ENCODE assay signal across 30 cellular contexts in the genomic region with DNA sequence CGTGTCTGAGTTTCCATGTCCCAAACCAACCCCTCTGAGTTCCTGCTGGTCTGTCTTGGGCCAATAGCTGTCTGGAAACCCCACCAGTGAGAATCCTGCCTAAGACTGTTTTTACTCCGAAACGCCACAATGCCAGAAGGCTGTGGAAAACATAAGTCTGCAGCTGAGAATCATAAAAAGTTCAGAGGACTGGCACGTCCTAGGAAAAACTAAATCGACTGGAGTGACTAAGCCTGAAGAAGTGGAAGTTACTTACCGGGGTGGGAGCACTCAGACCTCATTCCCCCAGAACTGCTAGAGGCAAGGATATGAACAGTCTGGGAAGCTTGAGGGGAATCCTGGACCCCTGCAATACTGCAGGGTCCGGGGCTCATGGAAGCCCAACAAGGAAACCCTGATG. TPM values are rescaled to one million over a fixed set of nuclear protein-coding genes. Genes with fewer than 3 reads are reported as not detected.
A peak's percentile ranks its signal among the peaks of the same experiment; 100 is the strongest.
DNase-seq lines count a peak whose midpoint lies in the region; ATAC-seq and TF ChIP-seq lines count a peak whose summit lies in the region.
"Had no signal": no experiment of that assay in that cellular context is flagged by ENCODE, and none has a peak within 500 bp of the region (broad histone marks: within the 10 kb centered on the region; RNA-seq: fewer than 3 reads in every experiment).

No MANE protein-coding gene starts in this region.

- intact Hi-C loops in ascending aorta (cut with DNase I): loop anchor here (1.0 kb wide), 1 partner anchor 9 kb away; no protein-coding TSS in a partner anchor
- intact Hi-C loops in Caco-2 (cut with micrococcal nuclease; ENCODE audit: unreplicated experiment): no loop called here

- H3K4me3 ChIP-seq in ascending aorta (no peak overlapping the region), osteoblast (ENCODE audit: insufficient read depth, low read length) (no peak overlapping the region), thoracic aorta (no peak overlapping the region), Caco-2 (ENCODE audit: low read depth, low read length) (no peak overlapping the region)
- H3K4me3 ChIP-seq: A549, cardiac muscle cell, coronary artery had no signal

- no peak overlapping the region for H3K4me2 ChIP-seq in osteoblast (ENCODE audit: insufficient read depth, low read length)
- H3K4me2 ChIP-seq: A549 had no signal

- H3K4me1 ChIP-seq in ascending aorta (peaks cover 7 to 21% of the 10 kb centered on the region in 2 donors), osteoblast (ENCODE audit: insufficient read depth, low read length) (peaks cover 10% of the 10 kb centered on the region), thoracic aorta (ENCODE audit: control insufficient read depth in 1 of 2, low read depth in 2 of 2) (peaks cover 0 to 27% of the 10 kb centered on the region in 2 donors), Caco-2 (peaks cover 19% of the 10 kb centered on the region)
- H3K4me1 ChIP-seq: BE2C had no signal

- DNase-seq in AG20443 (ENCODE audit: low spot score) (peak; percentile 42), ascending aorta (ENCODE audit: low spot score in 2 of 2) (no peak), osteoblast (ENCODE audit: insufficient read length, low spot score, missing footprints) (peak; percentile 69), thoracic aorta (ENCODE audit: low spot score) (no peak), NCI-H69 (lab: John Stamatoyannopoulos, UW) (no peak), Caco-2 (no peak)
- DNase-seq: activated CD8-positive, alpha-beta memory T cell treated with anti-CD3 and anti-CD28 coated beads, Interleukin-2, amount 50 U/mL, for 48 hours; activated CD8-positive, alpha-beta T cell treated with anti-CD3 and anti-CD28 coated beads for 36 hours; anterior cingulate cortex; BE2C; CD8-positive, alpha-beta memory T cell; effector CD8-positive, alpha-beta T cell; head of caudate nucleus; KG1; NCI-H1105; NCI-H2029 treated with DMSO at 0.1 percent for 48 hours; NCI-H2227 treated with DMSO at 0.1 percent for 48 hours; right cardiac atrium; Right ventricle myocardium superior; stimulated activated CD4-positive, alpha-beta T cell treated with anti-CD3 and anti-CD28 coated beads, Interleukin-4, amount 100 ng/mL, for 24 hours; substantia nigra had no signal

- H3K79me2 ChIP-seq in osteoblast (ENCODE audit: insufficient read depth, low read length): no peaks in the 10 kb centered on the region

- H3K36me3 ChIP-seq in ascending aorta: no peaks in the 10 kb centered on the region
- H3K36me3 ChIP-seq in osteoblast (ENCODE audit: insufficient read depth, low read length): no peaks in the 10 kb centered on the region
- H3K36me3 ChIP-seq in thoracic aorta: no peaks in the 10 kb centered on the region
- no peaks in the 10 kb centered on the region for H3K36me3 ChIP-seq in Caco-2 (ENCODE audit: control insufficient read depth, insufficient read depth, low read length)
- H3K36me3 ChIP-seq: BE2C, cardiac muscle cell had no signal

- no peak overlapping the region for H3K4me3 Mint-ChIP-seq in Caco-2 (ENCODE audit: unreplicated experiment)
- H3K4me3 Mint-ChIP-seq: activated CD8-positive, alpha-beta T cell treated with anti-CD3 and anti-CD28 coated beads for 36 hours; CD8-positive, alpha-beta memory T cell had no signal

- H3K27ac ChIP-seq in ascending aorta (peak overlapping the region; percentile 79 to 89), osteoblast (ENCODE audit: low read depth, low read length) (no peak overlapping the region), thoracic aorta (peak overlapping the region; percentile 46 to 83)
- H3K27ac ChIP-seq: cardiac muscle cell, HL-60 had no signal

- H3K9me3 ChIP-seq in ascending aorta (no peaks in the 10 kb centered on the region), osteoblast (ENCODE audit: low read depth, low read length) (no peaks in the 10 kb centered on the region), thoracic aorta (no peaks in the 10 kb centered on the region), Caco-2 (no peaks in the 10 kb centered on the region)
- H3K9me3 ChIP-seq: A549, BE2C had no signal

- H3K36me3 Mint-ChIP-seq in Caco-2 (ENCODE audit: insufficient read depth, unreplicated experiment): no peaks in the 10 kb centered on the region
- H3K36me3 Mint-ChIP-seq: activated naive CD4-positive, alpha-beta T cell treated with anti-CD3 and anti-CD28 coated beads, Interleukin-2, amount 50 U/mL, for 72 hours; CD8-positive, alpha-beta memory T cell had no signal

- H3K27me3 ChIP-seq in ascending aorta (no peaks in the 10 kb centered on the region), osteoblast (ENCODE audit: insufficient read depth, low read length) (no peaks in the 10 kb centered on the region), thoracic aorta (replicated peaks; ENCODE audit: insufficient read depth) (no peaks in the 10 kb centered on the region), Caco-2 (replicated peaks; ENCODE audit: control insufficient read depth, insufficient read depth, low read length) (no peaks in the 10 kb centered on the region)
- H3K27me3 ChIP-seq: BE2C, cardiac muscle cell had no signal

- no peak for TF ChIP-seq CTCF in ascending aorta (IDR thresholded peaks at IDR 0.05)
- TF ChIP-seq CTCF in osteoblast (IDR thresholded peaks at IDR 0.05; ENCODE audit: extremely low read depth, low read depth, low read length): no peak
- TF ChIP-seq CTCF in thoracic aorta (IDR thresholded peaks at IDR 0.05): no peak
- no peak for TF ChIP-seq CTCF in Caco-2 (IDR thresholded peaks at IDR 0.05; ENCODE audit: insufficient read depth in 1 of 2, low read depth in 1 of 2, low read length in 1 of 2, severe bottlenecking in 1 of 2, unreplicated experiment in 1 of 2)

- BruUV-seq in Caco-2 (replicated peaks; lab: Mats Ljungman, UMichigan): no TSS peak

- CTCF ChIA-PET in Caco-2 (lab: Charles Lee): interaction anchor here (1.1 kb wide), 1 partner anchor 111 kb away, joined by 3 read pairs; no protein-coding TSS in a partner anchor

- no peaks in the 10 kb centered on the region for H3K9me3 Mint-ChIP-seq in Caco-2 (ENCODE audit: unreplicated experiment)
- H3K9me3 Mint-ChIP-seq: activated CD8-positive, alpha-beta T cell treated with anti-CD3 and anti-CD28 coated beads for 36 hours; activated naive CD4-positive, alpha-beta T cell treated with anti-CD3 and anti-CD28 coated beads, Interleukin-2, amount 50 U/mL, for 72 hours; CD8-positive, alpha-beta memory T cell had no signal

- H3K27ac Mint-ChIP-seq in Caco-2 (ENCODE audit: unreplicated experiment): no peak overlapping the region
- H3K27ac Mint-ChIP-seq: activated CD8-positive, alpha-beta T cell treated with anti-CD3 and anti-CD28 coated beads for 36 hours; activated naive CD4-positive, alpha-beta T cell treated with anti-CD3 and anti-CD28 coated beads, Interleukin-2, amount 50 U/mL, for 72 hours had no signal

- peak overlapping the region; percentile 41 for H2AFZ ChIP-seq in osteoblast (ENCODE audit: low read length)

- POLR2A ChIA-PET in Caco-2 (lab: Charles Lee): no interaction called here

- H3K27me3 Mint-ChIP-seq in Caco-2 (ENCODE audit: insufficient read depth, unreplicated experiment): no peaks in the 10 kb centered on the region
- H3K27me3 Mint-ChIP-seq: activated CD8-positive, alpha-beta T cell treated with anti-CD3 and anti-CD28 coated beads for 36 hours; CD8-positive, alpha-beta memory T cell had no signal

- H3K4me1 Mint-ChIP-seq in Caco-2 (ENCODE audit: low read depth, unreplicated experiment): no peaks in the 10 kb centered on the region
- H3K4me1 Mint-ChIP-seq: CD8-positive, alpha-beta memory T cell had no signal

- ATAC-seq in thoracic aorta (ENCODE audit: insufficient number of reproducible peaks, low FRiP score, low read depth): no peak
- ATAC-seq in HG03469 (IDR thresholded peaks at IDR 0.05; ENCODE audit: unreplicated experiment): no peak
- no peak for ATAC-seq in HG03045 (IDR thresholded peaks at IDR 0.05; ENCODE audit: unreplicated experiment)
- ATAC-seq: A549; activated CD8-positive, alpha-beta T cell treated with anti-CD3 and anti-CD28 coated beads for 36 hours; activated naive CD4-positive, alpha-beta T cell treated with anti-CD3 and anti-CD28 coated beads, Interleukin-2, amount 50 U/mL, for 72 hours; Panc1; right cardiac atrium; SK-N-SH treated with all-trans-retinoic acid at 6 μM for 48 hours had no signal

- no peaks in the 10 kb centered on the region for H4K20me1 ChIP-seq in osteoblast (ENCODE audit: insufficient read depth, low read length)

RNA-seq across cellular contexts. Expression of a gene that starts 13.3 kb away (rescaled TPM):
- 1.2 TPM for total RNA-seq in ascending aorta
- total RNA-seq in osteoblast: 0.88 and 1.4 TPM in 2 replicates
- total RNA-seq in thoracic aorta: 1 to 10 TPM; 3.7 to 4.0 TPM
- 4.0 and 4.5 TPM in 2 replicates for total RNA-seq in Caco-2 (2022)

Comparison
In these comparisons a context has a peak if more than half of its experiments do, and no peak if none do; other contexts are left out.
1. DNase-seq: peak in AG20443 (single experiment) and osteoblast (single experiment); none in ascending aorta (0 of 2), thoracic aorta (single experiment), NCI-H69 (single experiment) and Caco-2 (0 of 2).